Comparison of ENCODE assay signal across 28 cellular contexts in the genomic region with DNA sequence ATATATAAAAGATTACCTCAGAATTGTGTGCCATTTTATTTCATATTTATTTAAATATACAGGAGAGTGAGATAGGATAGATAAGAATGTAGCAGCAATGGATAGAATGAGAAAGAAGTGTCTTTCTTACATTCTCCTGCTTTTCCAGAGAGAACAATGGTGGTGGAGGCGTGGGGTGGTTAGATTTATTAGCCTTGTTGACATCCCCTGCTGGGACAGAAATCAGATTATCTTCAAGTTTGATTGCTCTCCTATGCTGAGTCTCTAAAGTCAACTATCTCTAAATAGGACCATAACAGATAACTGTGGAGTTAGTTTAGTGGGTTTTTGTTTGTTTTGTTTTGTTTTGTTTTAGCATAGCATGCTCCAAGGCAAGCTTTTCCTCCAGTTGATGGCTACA.
"Had no signal": no experiment of that assay in that cellular context is flagged by ENCODE, and none has a peak within 500 bp of the region (broad histone marks: within the 10 kb centered on the region; RNA-seq: fewer than 3 reads in every experiment).

No MANE protein-coding gene starts in this region.

- H3K4me3 Mint-ChIP-seq: activated CD4-positive, alpha-beta memory T cell treated with anti-CD3 and anti-CD28 coated beads, Interleukin-2, amount 10 ng/mL, durations not matched to agents 7 days and 5 days; activated CD4-positive, alpha-beta T cell treated with anti-CD3 and anti-CD28 coated beads, Interleukin-2, amount 10 ng/mL, durations not matched to agents 7 days and 5 days; activated naive CD8-positive, alpha-beta T cell; activated T-cell treated with anti-CD3 and anti-CD28 coated beads, Interleukin-2, amount 50 U/mL, for 4 hours; activated T-helper 17 cell treated with anti-CD3 and anti-CD28 coated beads, Interleukin-2, amount 50 U/mL, for 72 hours; central memory CD8-positive, alpha-beta T cell; dendritic cell treated with granulocyte-macrophage colony-stimulating factor and Interleukin-4, amounts not matched to agents 40 ng/mL and 50 ng/mL, for 4 days; T-helper 2 cell treated with Interferon-gamma antibody and Interleukin-4, amounts not matched to agents 5 μg/mL and 100 μg/mL, for 36 hours had no signal

- H3K4me1 ChIP-seq: esophagus muscularis mucosa, foreskin keratinocyte, gastrocnemius medialis, heart right ventricle had no signal

- H3K4me3 ChIP-seq: coronary artery, dorsolateral prefrontal cortex, esophagus muscularis mucosa, gastrocnemius medialis, heart right ventricle, hepatocyte had no signal

- ATAC-seq: activated T-cell treated with anti-CD3 and anti-CD28 coated beads, Interleukin-2, amount 50 U/mL, for 4 hours; activated T-helper 17 cell treated with anti-CD3 and anti-CD28 coated beads, Interleukin-2, amount 50 U/mL, for 72 hours; foreskin keratinocyte; gastrocnemius medialis; heart right ventricle had no signal

- DNase-seq: activated CD4-positive, alpha-beta memory T cell treated with anti-CD3 and anti-CD28 coated beads, Interleukin-2, amount 10 ng/mL, durations not matched to agents 7 days and 5 days; activated CD4-positive, alpha-beta T cell treated with anti-CD3 and anti-CD28 coated beads for 1 hour; activated CD4-positive, alpha-beta T cell treated with anti-CD3 and anti-CD28 coated beads for 4 hours; activated CD4-positive, alpha-beta T cell treated with anti-CD3 and anti-CD28 coated beads, Interleukin-2, amount 10 ng/mL, durations not matched to agents 7 days and 5 days; activated CD4-positive, alpha-beta T cell treated with anti-CD3 and anti-CD28 coated beads, Interleukin-2, amount 50 U/mL, for 4 hours; activated effector memory CD4-positive, alpha-beta T cell treated with Interleukin-2 at 50 U/mL for 16 hours; activated gamma-delta T cell treated with Interleukin-2 at 50 U/mL for 16 hours; activated naive CD4-positive, alpha-beta T cell treated with anti-CD3 and anti-CD28 coated beads, Interleukin-2, amount 50 U/mL, for 16 hours; activated naive CD4-positive, alpha-beta T cell treated with Interleukin-2 at 50 U/mL for 16 hours; activated T-cell treated with anti-CD3 and anti-CD28 coated beads, Interleukin-2, amount 50 U/mL, for 4 hours; amniotic stem cell; anterior cingulate cortex; brain microvascular endothelial cell; dorsolateral prefrontal cortex; effector memory CD4-positive, alpha-beta T cell; erythroblast; foreskin keratinocyte; gastrocnemius medialis; heart right ventricle; T1000 had no signal

- H3K27me3 Mint-ChIP-seq: activated CD4-positive, alpha-beta memory T cell treated with anti-CD3 and anti-CD28 coated beads, Interleukin-2, amount 10 ng/mL, durations not matched to agents 7 days and 5 days; activated CD4-positive, alpha-beta T cell treated with anti-CD3 and anti-CD28 coated beads, Interleukin-2, amount 10 ng/mL, durations not matched to agents 7 days and 5 days; activated naive CD8-positive, alpha-beta T cell; activated T-helper 17 cell treated with anti-CD3 and anti-CD28 coated beads, Interleukin-2, amount 50 U/mL, for 72 hours; central memory CD8-positive, alpha-beta T cell; dendritic cell treated with granulocyte-macrophage colony-stimulating factor and Interleukin-4, amounts not matched to agents 40 ng/mL and 50 ng/mL, for 4 days had no signal

- H3K27me3 ChIP-seq: brain microvascular endothelial cell, dorsolateral prefrontal cortex, esophagus muscularis mucosa, foreskin keratinocyte, gastrocnemius medialis, heart right ventricle, hepatocyte had no signal

- H3K9me3 ChIP-seq: esophagus muscularis mucosa, gastrocnemius medialis, heart right ventricle had no signal

- H3K27ac ChIP-seq: brain microvascular endothelial cell, coronary artery, dorsolateral prefrontal cortex, esophagus muscularis mucosa, foreskin keratinocyte, gastrocnemius medialis, heart right ventricle, hepatocyte had no signal

- H2AFZ ChIP-seq: hepatocyte had no signal

- H3K36me3 Mint-ChIP-seq: activated naive CD8-positive, alpha-beta T cell had no signal

- H3K79me2 ChIP-seq: hepatocyte had no signal

- H3K9me3 Mint-ChIP-seq: activated CD4-positive, alpha-beta memory T cell treated with anti-CD3 and anti-CD28 coated beads, Interleukin-2, amount 10 ng/mL, durations not matched to agents 7 days and 5 days; activated CD4-positive, alpha-beta T cell treated with anti-CD3 and anti-CD28 coated beads, Interleukin-2, amount 10 ng/mL, durations not matched to agents 7 days and 5 days; activated T-helper 17 cell treated with anti-CD3 and anti-CD28 coated beads, Interleukin-2, amount 50 U/mL, for 72 hours; dendritic cell treated with granulocyte-macrophage colony-stimulating factor and Interleukin-4, amounts not matched to agents 40 ng/mL and 50 ng/mL, for 4 days had no signal

- H3K4me2 ChIP-seq: hepatocyte had no signal

- H3K36me3 ChIP-seq: brain microvascular endothelial cell, esophagus muscularis mucosa, gastrocnemius medialis, heart right ventricle had no signal

- H3K27ac Mint-ChIP-seq: activated CD4-positive, alpha-beta memory T cell treated with anti-CD3 and anti-CD28 coated beads, Interleukin-2, amount 10 ng/mL, durations not matched to agents 7 days and 5 days; activated CD4-positive, alpha-beta T cell treated with anti-CD3 and anti-CD28 coated beads, Interleukin-2, amount 10 ng/mL, durations not matched to agents 7 days and 5 days; activated naive CD8-positive, alpha-beta T cell; activated T-helper 17 cell treated with anti-CD3 and anti-CD28 coated beads, Interleukin-2, amount 50 U/mL, for 72 hours; dendritic cell treated with granulocyte-macrophage colony-stimulating factor and Interleukin-4, amounts not matched to agents 40 ng/mL and 50 ng/mL, for 4 days; T-helper 2 cell treated with Interferon-gamma antibody and Interleukin-4, amounts not matched to agents 5 μg/mL and 100 μg/mL, for 36 hours had no signal

- H3K4me1 Mint-ChIP-seq: activated CD4-positive, alpha-beta memory T cell treated with anti-CD3 and anti-CD28 coated beads, Interleukin-2, amount 10 ng/mL, durations not matched to agents 7 days and 5 days; activated CD4-positive, alpha-beta T cell treated with anti-CD3 and anti-CD28 coated beads, Interleukin-2, amount 10 ng/mL, durations not matched to agents 7 days and 5 days; activated T-helper 17 cell treated with anti-CD3 and anti-CD28 coated beads, Interleukin-2, amount 50 U/mL, for 72 hours; central memory CD8-positive, alpha-beta T cell had no signal
